Comparison of ENCODE assay signal across 8 cellular contexts in the genomic region with DNA sequence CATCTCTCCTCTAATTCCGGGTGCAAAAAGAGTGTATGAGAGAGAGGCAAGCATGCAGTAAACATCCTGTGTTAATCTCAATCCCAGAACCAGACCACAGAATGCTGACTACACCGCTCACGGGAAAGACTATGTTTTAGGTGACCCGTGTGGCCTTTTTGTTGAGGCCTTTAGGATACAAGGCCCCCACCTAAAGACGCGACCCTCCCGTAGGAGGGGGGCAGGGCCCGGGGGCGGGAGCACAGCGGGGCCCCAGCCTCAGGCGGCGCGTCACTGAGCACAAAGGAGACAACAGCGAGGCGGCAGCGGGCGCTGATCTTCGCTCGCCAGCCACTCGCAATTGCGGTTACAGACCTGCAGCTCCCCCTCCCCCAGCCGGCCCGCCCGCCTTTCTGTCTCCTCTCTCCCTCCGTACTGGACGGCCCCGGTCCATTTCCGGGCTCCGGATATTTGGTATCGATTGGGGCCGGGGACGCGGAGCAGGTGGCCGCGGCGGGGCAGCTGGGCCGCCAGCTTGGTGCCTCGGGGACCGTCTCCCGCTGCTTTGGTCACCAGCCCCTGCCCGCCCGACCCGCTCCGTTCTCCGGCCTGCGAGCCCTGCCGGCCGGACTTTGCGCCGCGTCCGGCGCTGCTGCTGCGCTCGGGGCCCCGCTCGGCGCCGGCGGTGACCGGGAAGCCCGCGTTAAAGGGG. TPM values are rescaled to one million over a fixed set of nuclear protein-coding genes. Genes with fewer than 3 reads are reported as not detected.
DNase-seq lines count a peak whose midpoint lies in the region; ATAC-seq and TF ChIP-seq lines count a peak whose summit lies in the region.

A gene with protein sequence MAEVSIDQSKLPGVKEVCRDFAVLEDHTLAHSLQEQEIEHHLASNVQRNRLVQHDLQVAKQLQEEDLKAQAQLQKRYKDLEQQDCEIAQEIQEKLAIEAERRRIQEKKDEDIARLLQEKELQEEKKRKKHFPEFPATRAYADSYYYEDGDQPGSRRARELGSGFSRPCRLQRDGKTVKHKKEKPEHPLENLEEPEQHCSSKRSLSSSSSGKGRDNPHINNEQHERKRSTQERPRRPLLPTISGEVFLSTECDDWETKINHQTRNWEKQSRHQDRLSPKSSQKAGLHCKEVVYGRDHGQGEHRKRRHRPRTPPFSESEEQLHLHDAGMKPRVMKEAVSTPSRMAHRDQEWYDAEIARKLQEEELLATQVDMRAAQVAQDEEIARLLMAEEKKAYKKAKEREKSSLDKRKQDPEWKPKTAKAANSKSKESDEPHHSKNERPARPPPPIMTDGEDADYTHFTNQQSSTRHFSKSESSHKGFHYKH (plus strand): TSS at position 432 of the 691 bp plus-strand sequence. CDS start 281 bp downstream, outside the sequence.

- no peaks in the 10 kb centered on the region for H3K27me3 ChIP-seq in CD4-positive, CD25-positive, alpha-beta regulatory T cell (ENCODE audit: control insufficient read depth, insufficient read depth, low read length)
- H3K27me3 ChIP-seq in right lobe of liver, result no peaks in the 10 kb centered on the region

- ATAC-seq in CD4-positive, CD25-positive, alpha-beta regulatory T cell (ENCODE audit: low read depth in 2 of 2), result peak; percentile 45 to 58
- ATAC-seq in GM19324 (IDR thresholded peaks at IDR 0.05; ENCODE audit: low FRiP score, unreplicated experiment), result peak; percentile 84
- ATAC-seq in HG03354 (IDR thresholded peaks at IDR 0.05; ENCODE audit: poor library complexity, severe bottlenecking, unreplicated experiment), result peak; percentile 88
- peak; percentile 85 to 95 (median 91) for ATAC-seq in right lobe of liver

- H3K36me3 Mint-ChIP-seq in CD4-positive, CD25-positive, alpha-beta regulatory T cell, result no peaks in the 10 kb centered on the region
- H3K36me3 Mint-ChIP-seq in activated CD4-positive, alpha-beta T cell treated with anti-CD3 and anti-CD28 coated beads, Interleukin-2, amount 10 ng/mL, durations not matched to agents 7 days and 5 days (ENCODE audit: low read depth), result no peaks in the 10 kb centered on the region

- no peaks in the 10 kb centered on the region for H3K9me3 ChIP-seq in CD4-positive, CD25-positive, alpha-beta regulatory T cell (ENCODE audit: control insufficient read depth in 2 of 2, low read length in 2 of 2)
- H3K9me3 ChIP-seq in right lobe of liver, result no peaks in the 10 kb centered on the region

- peak; percentile 36 to 48 (median 39) for DNase-seq in CD4-positive, CD25-positive, alpha-beta regulatory T cell
- DNase-seq in NCI-H460 (ENCODE audit: extremely low read depth, low read depth) (peak; percentile 54), right lobe of liver (peak; percentile 92 to 94 (median 93))
- peak; percentile 64 for DNase-seq in activated CD4-positive, alpha-beta T cell treated with anti-CD3 and anti-CD28 coated beads, Interleukin-2, amount 10 ng/mL, durations not matched to agents 7 days and 5 days
- peak; percentile 18 for DNase-seq in effector CD4-positive, alpha-beta T cell
- DNase-seq in stimulated activated CD4-positive, alpha-beta T cell treated with anti-CD3 and anti-CD28 coated beads, TNF-alpha, amount 100 ng/mL, for 24 hours (ENCODE audit: low read depth in 3 of 3), result peak in 2 of 3 experiments; percentile 6 to 18

- peaks cover 8 to 45% (median 22%) of the 10 kb centered on the region in 4 donors for H3K4me1 Mint-ChIP-seq in CD4-positive, CD25-positive, alpha-beta regulatory T cell
- peaks cover 25% of the 10 kb centered on the region for H3K4me1 Mint-ChIP-seq in activated CD4-positive, alpha-beta T cell treated with anti-CD3 and anti-CD28 coated beads, Interleukin-2, amount 10 ng/mL, durations not matched to agents 7 days and 5 days

- WGBS in right lobe of liver (ENCODE audit: insufficient coverage, low coverage, low lambda C conversion rate, missing lambda C conversion rate), result 0% methylated on average over 6 of the region's 63 CpGs

- intact Hi-C loops in right lobe of liver (cut with DNase I), result no loop called here

- TF ChIP-seq POLR2A in right lobe of liver (IDR thresholded peaks at IDR 0.05), result peak; percentile 97

- peaks cover 9% of the 10 kb centered on the region for H3K4me1 ChIP-seq in CD4-positive, CD25-positive, alpha-beta regulatory T cell (ENCODE audit: control insufficient read depth, insufficient read depth, low read length, poor library complexity, severe bottlenecking)
- H3K4me1 ChIP-seq in right lobe of liver, result peaks cover 0 to 27% (median 10%) of the 10 kb centered on the region in 4 donors

- CTCF ChIA-PET in activated CD4-positive, alpha-beta T cell treated with anti-CD3 and anti-CD28 coated beads, Interleukin-2, amount 10 ng/mL, durations not matched to agents 7 days and 5 days (lab: Charles Lee), result no interaction called here

- peak within 1 kb of the TSS; percentile 83 to 88 (median 88) for H3K4me3 Mint-ChIP-seq in CD4-positive, CD25-positive, alpha-beta regulatory T cell
- H3K4me3 Mint-ChIP-seq in activated CD4-positive, alpha-beta T cell treated with anti-CD3 and anti-CD28 coated beads, Interleukin-2, amount 10 ng/mL, durations not matched to agents 7 days and 5 days, result peak within 1 kb of the TSS; percentile 79

- peak within 1 kb of the TSS; percentile 43 to 86 (median 71) for H3K27ac Mint-ChIP-seq in CD4-positive, CD25-positive, alpha-beta regulatory T cell
- peak within 1 kb of the TSS; percentile 91 for H3K27ac Mint-ChIP-seq in activated CD4-positive, alpha-beta T cell treated with anti-CD3 and anti-CD28 coated beads, Interleukin-2, amount 10 ng/mL, durations not matched to agents 7 days and 5 days

- H3K27me3 Mint-ChIP-seq in CD4-positive, CD25-positive, alpha-beta regulatory T cell, result peaks cover 8% of the 10 kb centered on the region
- peaks cover 13% of the 10 kb centered on the region for H3K27me3 Mint-ChIP-seq in activated CD4-positive, alpha-beta T cell treated with anti-CD3 and anti-CD28 coated beads, Interleukin-2, amount 10 ng/mL, durations not matched to agents 7 days and 5 days

- H3K27ac ChIP-seq in CD4-positive, CD25-positive, alpha-beta regulatory T cell (ENCODE audit: insufficient read depth, low read length, poor library complexity, severe bottlenecking), result no peak within 1 kb of the TSS
- peak within 1 kb of the TSS; percentile 93 to 94 (median 94) for H3K27ac ChIP-seq in right lobe of liver

- H3K36me3 ChIP-seq in CD4-positive, CD25-positive, alpha-beta regulatory T cell (ENCODE audit: control insufficient read depth, insufficient read depth, low read length), result no peaks in the 10 kb centered on the region
- H3K36me3 ChIP-seq in right lobe of liver, result no peaks in the 10 kb centered on the region

- peaks cover 0 to 3% (median 0%) of the 10 kb centered on the region in 7 donors for H3K9me3 Mint-ChIP-seq in CD4-positive, CD25-positive, alpha-beta regulatory T cell
- no peaks in the 10 kb centered on the region for H3K9me3 Mint-ChIP-seq in activated CD4-positive, alpha-beta T cell treated with anti-CD3 and anti-CD28 coated beads, Interleukin-2, amount 10 ng/mL, durations not matched to agents 7 days and 5 days

- POLR2A ChIA-PET in activated CD4-positive, alpha-beta T cell treated with anti-CD3 and anti-CD28 coated beads, Interleukin-2, amount 10 ng/mL, durations not matched to agents 7 days and 5 days (lab: Charles Lee), result no interaction called here

- peak within 1 kb of the TSS; percentile 75 for H3K4me3 ChIP-seq in CD4-positive, CD25-positive, alpha-beta regulatory T cell (ENCODE audit: low read depth, low read length)
- peak within 1 kb of the TSS; percentile 71 to 93 (median 89) for H3K4me3 ChIP-seq in right lobe of liver

- TF ChIP-seq CTCF in right lobe of liver (IDR thresholded peaks at IDR 0.05), result peak in 1 of 4 donors; percentile 11

RNA-seq across cellular contexts. Expression of the gene that starts here (rescaled TPM):
- 10.3 TPM for total RNA-seq in CD4-positive, CD25-positive, alpha-beta regulatory T cell
- 10 to 100 TPM in 1 of 4 donors, 1 to 10 TPM in 3; 7.8 to 11.4 (median 9.0) TPM for polyA plus RNA-seq in CD4-positive, CD25-positive, alpha-beta regulatory T cell
- 56.9 and 60.3 TPM in 2 replicates for total RNA-seq in NCI-H460 (2014; rRNA removed; shearing (Covaris generic))
- polyA plus RNA-seq in NCI-H460 (2014; cell fraction: nucleus; rRNA removed), result 16.5 and 16.6 TPM in 2 replicates
- 10 to 100 TPM; 22.0 to 23.1 TPM for total RNA-seq in activated CD4-positive, alpha-beta T cell treated with anti-CD3 and anti-CD28 coated beads, Interleukin-2, amount 10 ng/mL, durations not matched to agents 7 days and 5 days
- 10 to 100 TPM; 36.1 to 96.3 (median 65.1) TPM for total RNA-seq in right lobe of liver

Comparison
In these comparisons a context has a peak if more than half of its experiments do, and no peak if none do; other contexts are left out.
1. DNase-seq: peak in every context shown above with its lines; median percentile 93 in right lobe of liver; 64 in activated CD4-positive, alpha-beta T cell treated with anti-CD3 and anti-CD28 coated beads, Interleukin-2, amount 10 ng/mL, durations not matched to agents 7 days and 5 days; 54 in NCI-H460; 39 in CD4-positive, CD25-positive, alpha-beta regulatory T cell; 18 in effector CD4-positive, alpha-beta T cell; 12 in stimulated activated CD4-positive, alpha-beta T cell treated with anti-CD3 and anti-CD28 coated beads, TNF-alpha, amount 100 ng/mL, for 24 hours.